In the genomic region with DNA sequence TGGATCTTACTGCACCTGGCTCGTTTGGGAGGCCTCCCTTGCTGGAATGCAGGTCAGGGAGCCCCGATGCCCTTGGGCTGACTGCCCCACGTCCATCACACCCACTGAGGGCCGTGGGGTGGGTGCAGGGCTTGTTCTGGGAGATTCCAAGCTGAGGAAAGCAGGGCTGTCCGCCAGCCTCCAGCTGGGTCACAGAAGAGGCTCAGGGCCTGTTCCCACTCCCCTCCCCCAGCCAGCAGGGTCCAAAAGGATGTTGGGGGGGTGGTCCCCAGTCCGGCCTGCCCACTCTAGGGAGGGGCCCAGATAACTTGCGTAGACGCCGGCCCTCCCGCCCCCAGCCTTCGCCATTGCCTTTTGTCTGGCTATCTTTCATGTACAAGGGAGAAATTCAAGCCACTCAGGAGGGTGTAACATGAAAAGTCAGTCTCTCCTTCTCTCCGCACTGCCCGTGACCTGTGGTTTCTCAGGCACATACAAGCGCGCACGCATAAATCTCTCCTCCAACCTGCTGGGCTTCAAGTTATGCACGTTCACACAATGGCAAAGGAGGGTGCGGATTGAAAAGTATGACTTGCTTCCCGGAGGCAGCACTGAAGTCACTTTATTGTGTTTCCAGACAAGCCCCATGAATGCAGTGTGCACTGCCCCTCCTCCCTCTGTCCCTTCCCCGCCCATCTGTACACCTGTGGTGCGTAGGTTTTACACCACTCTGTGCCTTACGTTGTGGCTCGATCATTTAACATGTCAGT, we compare ENCODE assay signal across 12 cellular contexts. TPM values are rescaled to one million over a fixed set of nuclear protein-coding genes. Genes with fewer than 3 reads are reported as not detected.
DNase-seq lines count a peak whose midpoint lies in the region; ATAC-seq and TF ChIP-seq lines count a peak whose summit lies in the region.
"Had no signal": no experiment of that assay in that cellular context is flagged by ENCODE, and none has a peak within 500 bp of the region (broad histone marks: within the 10 kb centered on the region; RNA-seq: fewer than 3 reads in every experiment).

No MANE protein-coding gene starts in this region.

- no peaks in the 10 kb centered on the region for H3K36me3 ChIP-seq in HUES6 (ENCODE audit: control insufficient read depth, insufficient read depth, low read length)
- no peaks in the 10 kb centered on the region for H3K36me3 ChIP-seq in RWPE2 (ENCODE audit: low read depth)
- H3K36me3 ChIP-seq in hepatocyte (replicated peaks; ENCODE audit: insufficient read depth, low read depth), result no peaks in the 10 kb centered on the region
- H3K36me3 ChIP-seq in rectal smooth muscle tissue (ENCODE audit: control insufficient read depth, insufficient read depth, low read length), result no peaks in the 10 kb centered on the region

- H3K4me1 ChIP-seq in HUES6 (ENCODE audit: control insufficient read depth, insufficient read depth, low read length) (peaks cover 68% of the 10 kb centered on the region), RWPE2 (ENCODE audit: insufficient read depth, poor library complexity, severe bottlenecking) (no peaks in the 10 kb centered on the region), hepatocyte (ENCODE audit: insufficient read depth) (peaks cover 14% of the 10 kb centered on the region), rectal smooth muscle tissue (ENCODE audit: control insufficient read depth, insufficient read depth, low read length) (peaks cover 21% of the 10 kb centered on the region)

- WGBS in hepatocyte (ENCODE audit: low lambda C conversion rate, missing lambda C conversion rate), result 66% methylated on average over 23 of the region's 23 CpGs

- ATAC-seq in RWPE2 (ENCODE audit: low read depth), result peak; percentile 34; the same call in 1 of the 3 replicates

- H2AFZ ChIP-seq in hepatocyte, result no peak overlapping the region

- DNase-seq in RWPE2 (ENCODE audit: low spot score) (no peak), hepatocyte (ENCODE audit: low spot score) (peak; percentile 66), foreskin fibroblast (no peak), DMS53 (lab: John Stamatoyannopoulos, UW) (no peak), hippocampal formation (lab: John Stamatoyannopoulos, UW) (no peak), NCI-H2227 (lab: John Stamatoyannopoulos, UW; ENCODE audit: unreplicated experiment) (no peak)
- DNase-seq: activated gamma-delta T cell treated with Interleukin-2 at 50 U/mL for 16 hours; Kasumi-1; NCI-H774; stimulated activated CD4-positive, alpha-beta T cell treated with anti-CD3 and anti-CD28 coated beads, Interleukin-2, amount 100 ng/mL, for 48 hours had no signal

- no peaks in the 10 kb centered on the region for H3K9me2 ChIP-seq in hepatocyte (replicated peaks; ENCODE audit: insufficient read depth)

- no peak overlapping the region for H3K27ac ChIP-seq in HUES6 (ENCODE audit: low read depth, low read length)
- no peak overlapping the region for H3K27ac ChIP-seq in RWPE2 (ENCODE audit: poor library complexity, severe bottlenecking)
- peak overlapping the region; percentile 94 for H3K27ac ChIP-seq in hepatocyte
- H3K27ac ChIP-seq in rectal smooth muscle tissue (ENCODE audit: low read depth, low read length), result peak overlapping the region; percentile 63

- H3K27me3 ChIP-seq in HUES6 (ENCODE audit: control insufficient read depth, insufficient read depth, low read length), result no peaks in the 10 kb centered on the region
- no peaks in the 10 kb centered on the region for H3K27me3 ChIP-seq in RWPE2 (ENCODE audit: insufficient read depth, poor library complexity, severe bottlenecking)
- no peaks in the 10 kb centered on the region for H3K27me3 ChIP-seq in hepatocyte
- no peaks in the 10 kb centered on the region for H3K27me3 ChIP-seq in rectal smooth muscle tissue (ENCODE audit: control insufficient read depth, insufficient read depth, low read length)

- H3K79me2 ChIP-seq in hepatocyte, result peaks cover 94% of the 10 kb centered on the region

- peaks cover 49% of the 10 kb centered on the region for H4K20me1 ChIP-seq in hepatocyte (ENCODE audit: insufficient read depth, poor library complexity, severe bottlenecking)

- H3K9me3 ChIP-seq in HUES6 (ENCODE audit: control insufficient read depth, insufficient read depth, low read depth, low read length) (no peaks in the 10 kb centered on the region), RWPE2 (ENCODE audit: severe bottlenecking) (no peaks in the 10 kb centered on the region), hepatocyte (ENCODE audit: low read depth) (no peaks in the 10 kb centered on the region)

- TF ChIP-seq CTCF in RWPE2 (IDR thresholded peaks at IDR 0.05; ENCODE audit: poor library complexity, severe bottlenecking) (no peak), hepatocyte (IDR thresholded peaks at IDR 0.05; ENCODE audit: poor library complexity) (no peak), foreskin fibroblast (IDR thresholded peaks at IDR 0.05; ENCODE audit: low read depth, low read length) (no peak)

- H3K4me3 ChIP-seq in HUES6 (ENCODE audit: low read depth, low read length) (no peak overlapping the region), RWPE2 (ENCODE audit: severe bottlenecking) (no peak overlapping the region), hepatocyte (no peak overlapping the region), rectal smooth muscle tissue (ENCODE audit: low read length) (peak overlapping the region; percentile 19), foreskin fibroblast (ENCODE audit: low read depth in 1 of 2, low read length in 2 of 2) (no peak overlapping the region)

- H3K4me2 ChIP-seq in hepatocyte, result peak overlapping the region; percentile 66

- H3K9ac ChIP-seq in HUES6 (ENCODE audit: low read length) (peak overlapping the region; percentile 38), rectal smooth muscle tissue (ENCODE audit: low read length) (no peak overlapping the region)

RNA-seq across cellular contexts. Expression of a gene that starts 20.2 kb away (rescaled TPM):
- 27.5 and 34.3 TPM in 2 replicates for total RNA-seq in hepatocyte
- 45.1 and 45.7 TPM in 2 replicates for polyA plus RNA-seq in hepatocyte

RNA-seq across cellular contexts. Expression of a gene that starts 36.9 kb away (rescaled TPM):
- total RNA-seq in hepatocyte, result 115 and 123 TPM in 2 replicates
- 80.3 and 88.3 TPM in 2 replicates for polyA plus RNA-seq in hepatocyte

RNA-seq across cellular contexts. Expression of a gene that starts 37.1 kb away (rescaled TPM):
- total RNA-seq in hepatocyte, result 19.4 and 36.2 TPM in 2 replicates
- 23.0 and 24.1 TPM in 2 replicates for polyA plus RNA-seq in hepatocyte

RNA-seq across cellular contexts. Expression of a gene that starts 43.3 kb away (rescaled TPM):
- 3.4 and 3.7 TPM in 2 replicates for total RNA-seq in hepatocyte
- 0.56 and 1.5 TPM in 2 replicates for polyA plus RNA-seq in hepatocyte

RNA-seq across cellular contexts. Expression of a gene that starts 55.5 kb away (rescaled TPM):
- 63.2 and 65.0 TPM in 2 replicates for total RNA-seq in hepatocyte
- polyA plus RNA-seq in hepatocyte, result 93.1 and 95.4 TPM in 2 replicates

Comparison
In these comparisons a context has a peak if more than half of its experiments do, and no peak if none do; other contexts are left out.
1. H3K27ac ChIP-seq: peak in hepatocyte (single experiment) and rectal smooth muscle tissue (single experiment); none in HUES6 (single experiment) and RWPE2 (single experiment).